ENCODE assay signal across 25 cellular contexts in the genomic region with DNA sequence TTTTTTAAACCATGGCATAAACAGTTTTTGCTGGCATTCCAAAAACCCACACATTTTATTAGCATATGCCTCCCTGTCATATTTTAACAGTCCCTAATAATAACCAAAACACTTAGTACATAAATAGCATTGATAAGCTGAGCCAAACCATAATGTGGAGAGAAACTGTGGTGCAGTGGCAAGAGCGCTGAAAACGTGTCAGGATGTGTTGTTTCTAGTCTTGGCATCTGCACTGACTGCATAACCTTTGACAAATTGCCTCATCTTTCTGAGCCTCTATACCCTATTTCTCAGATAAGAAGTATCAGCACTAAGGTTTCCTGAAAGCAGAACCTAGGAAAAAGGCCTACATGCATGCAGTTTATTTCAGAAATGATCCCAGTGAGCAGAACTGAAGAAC. TPM values are rescaled to one million over a fixed set of nuclear protein-coding genes. Genes with fewer than 3 reads are reported as not detected.
DNase-seq lines count a peak whose midpoint lies in the region; ATAC-seq, FAIRE-seq and TF ChIP-seq lines count a peak whose summit lies in the region.
"Had no signal": no experiment of that assay in that cellular context is flagged by ENCODE, and none has a peak within 500 bp of the region (broad histone marks: within the 10 kb centered on the region; RNA-seq: fewer than 3 reads in every experiment).

No MANE protein-coding gene starts in this region.

- no peaks in the 10 kb centered on the region for H3K27me3 ChIP-seq in adrenal gland
- H3K27me3 ChIP-seq: Peyer's patch had no signal

- no peak for FAIRE-seq in frontal cortex (lab: Jason Lieb, UNC)
- FAIRE-seq: A549, H1, HTR-8/SVneo had no signal

- intact Hi-C loops in adrenal gland (cut with DNase I), result no loop called here

- WGBS in adrenal gland, 4 donors, result 48 to 70% (median 64%) methylated on average over 2 of the region's 2 CpGs

- no peak overlapping the region for H3K27ac ChIP-seq in adrenal gland
- H3K27ac ChIP-seq: A549, KMS-11, Peyer's patch had no signal

- ATAC-seq in esophagus mucosa (peak; percentile 57), left lobe of liver (peak; percentile 88)
- ATAC-seq: A549 had no signal

- H3K9me3 ChIP-seq in adrenal gland (replicated peaks in 1 of 3), result no peaks in the 10 kb centered on the region
- H3K9me3 ChIP-seq: A549, Peyer's patch had no signal

- DNase-seq in Ammon's horn (ENCODE audit: low spot score) (peak; percentile 12), OCI-M1 (lab: John Stamatoyannopoulos, UW) (peak; percentile 14), left lobe of liver (ENCODE audit: low spot score) (no peak), endothelial cell (ENCODE audit: low spot score) (no peak), frontal cortex (ENCODE audit: low spot score in 2 of 2) (no peak), nephron progenitor cell (no peak), adrenal gland (no peak)
- DNase-seq: CD4-positive, CD25-positive, alpha-beta regulatory T cell; DMS79; IMR-90; MV-4-11; NCI-H1105 treated with DMSO at 0.1 percent for 48 hours; NCI-H2081; NCI-H2171; NCI-H345; NCI-H524; NCI-H82; Peyer's patch had no signal

- H3K4me1 Mint-ChIP-seq in endothelial cell (ENCODE audit: unreplicated experiment) (no peaks in the 10 kb centered on the region), nephron progenitor cell (no peaks in the 10 kb centered on the region)
- H3K4me1 Mint-ChIP-seq: CD4-positive, CD25-positive, alpha-beta regulatory T cell had no signal

- H3K27ac Mint-ChIP-seq in endothelial cell (ENCODE audit: unreplicated experiment) (no peak overlapping the region), nephron progenitor cell (no peak overlapping the region)
- H3K27ac Mint-ChIP-seq: CD4-positive, CD25-positive, alpha-beta regulatory T cell had no signal

- H3K27me3 Mint-ChIP-seq in endothelial cell (ENCODE audit: unreplicated experiment), result peaks cover 2% of the 10 kb centered on the region
- H3K27me3 Mint-ChIP-seq in nephron progenitor cell (ENCODE audit: low read depth, poor library complexity), result peaks cover 5% of the 10 kb centered on the region
- H3K27me3 Mint-ChIP-seq: CD4-positive, CD25-positive, alpha-beta regulatory T cell had no signal

- no peak overlapping the region for H3K4me3 ChIP-seq in adrenal gland
- H3K4me3 ChIP-seq: A549, Peyer's patch had no signal

- no peaks in the 10 kb centered on the region for H3K36me3 ChIP-seq in adrenal gland (replicated peaks in 1 of 2)
- H3K36me3 ChIP-seq: Peyer's patch had no signal

- H3K4me3 Mint-ChIP-seq in endothelial cell (ENCODE audit: unreplicated experiment), result no peak overlapping the region
- no peak overlapping the region for H3K4me3 Mint-ChIP-seq in nephron progenitor cell
- H3K4me3 Mint-ChIP-seq: CD4-positive, CD25-positive, alpha-beta regulatory T cell had no signal

- TF ChIP-seq CTCF in endothelial cell (IDR thresholded peaks at IDR 0.05; ENCODE audit: unreplicated experiment) (no peak), nephron progenitor cell (IDR thresholded peaks at IDR 0.05) (no peak), adrenal gland (IDR thresholded peaks at IDR 0.05) (no peak)

- TF ChIP-seq POLR2A in adrenal gland (IDR thresholded peaks at IDR 0.05), result no peak

- no peaks in the 10 kb centered on the region for H3K36me3 Mint-ChIP-seq in endothelial cell (ENCODE audit: low read depth, unreplicated experiment)
- H3K36me3 Mint-ChIP-seq in nephron progenitor cell (ENCODE audit: low read depth), result no peaks in the 10 kb centered on the region
- H3K36me3 Mint-ChIP-seq: CD4-positive, CD25-positive, alpha-beta regulatory T cell had no signal

- no peaks in the 10 kb centered on the region for H3K4me1 ChIP-seq in adrenal gland (replicated peaks in 1 of 2)
- H3K4me1 ChIP-seq: A549, Peyer's patch had no signal

- no peaks in the 10 kb centered on the region for H3K9me3 Mint-ChIP-seq in endothelial cell (ENCODE audit: unreplicated experiment)
- peaks cover 4% of the 10 kb centered on the region for H3K9me3 Mint-ChIP-seq in nephron progenitor cell

RNA-seq across cellular contexts. Expression of a gene that starts 41.4 kb away (rescaled TPM):
- 0.16 TPM for total RNA-seq in esophagus mucosa
- 0.30 TPM for total RNA-seq in left lobe of liver
- total RNA-seq in endothelial cell (ENCODE audit: unreplicated experiment), result 0.44 TPM
- total RNA-seq in frontal cortex, result 0.82 TPM
- total RNA-seq in adrenal gland, result under 1 TPM in 4 of 8 donors, not detected in 4; 0.10 to 0.11 (median 0.10) TPM
- polyA plus RNA-seq in adrenal gland, result under 1 TPM; 0.07 to 0.20 (median 0.16) TPM
- total RNA-seq: CD4-positive, CD25-positive, alpha-beta regulatory T cell; IMR-90; Peyer's patch; SK-MEL-5 had no signal
- polyA plus RNA-seq: A549; BJ; CD4-positive, CD25-positive, alpha-beta regulatory T cell; IMR-90 had no signal

Comparison
In these comparisons a context has a peak if more than half of its experiments do, and no peak if none do; other contexts are left out.
1. DNase-seq: peak in Ammon's horn (single experiment) and OCI-M1 (single experiment); none in left lobe of liver (single experiment), endothelial cell (single experiment), frontal cortex (0 of 2), nephron progenitor cell (single experiment) and adrenal gland (0 of 7).